Comparison of ENCODE assay signal across 19 cellular contexts in the genomic region with DNA sequence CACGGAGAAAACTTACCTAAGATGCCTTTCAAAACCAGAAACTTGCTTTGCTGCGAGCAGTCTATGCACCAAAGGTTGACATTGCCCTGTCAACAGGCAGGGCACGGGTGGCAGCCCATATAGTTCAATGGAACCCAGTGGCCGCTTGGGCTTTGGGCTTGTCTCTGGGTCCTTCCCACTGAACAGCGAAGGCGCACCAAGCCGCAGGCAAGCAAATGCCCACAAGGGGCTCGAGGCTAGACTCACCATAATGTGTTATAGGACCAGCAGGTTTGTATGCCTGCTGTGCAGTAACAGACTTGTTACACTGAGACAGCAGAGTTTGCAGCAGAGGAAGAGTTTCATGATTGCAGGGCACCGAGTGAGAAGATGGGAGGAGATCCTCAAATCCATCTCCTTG. TPM values are rescaled to one million over a fixed set of nuclear protein-coding genes. Genes with fewer than 3 reads are reported as not detected.
DNase-seq lines count a peak whose midpoint lies in the region; ATAC-seq and TF ChIP-seq lines count a peak whose summit lies in the region.
"Had no signal": no experiment of that assay in that cellular context is flagged by ENCODE, and none has a peak within 500 bp of the region (broad histone marks: within the 10 kb centered on the region; RNA-seq: fewer than 3 reads in every experiment).

No MANE protein-coding gene starts in this region.

- H3K9me2 ChIP-seq in Karpas-422 (replicated peaks; ENCODE audit: insufficient read depth, low read length), result no peaks in the 10 kb centered on the region

- H3K4me2 ChIP-seq in Karpas-422 (ENCODE audit: low read depth, low read length, poor library complexity, severe bottlenecking), result no peak overlapping the region

- peaks cover 2% of the 10 kb centered on the region for H3K9me3 Mint-ChIP-seq in glutamatergic neuron (ENCODE audit: unreplicated experiment)
- H3K9me3 Mint-ChIP-seq: mesothelial cell of epicardium had no signal

- no peak overlapping the region for H3K27ac ChIP-seq in Karpas-422 (ENCODE audit: low read length)
- H3K27ac ChIP-seq: C4-2B, SK-N-MC, tibial nerve had no signal

- peaks cover 18% of the 10 kb centered on the region; the same call in 1 of the 2 replicates for H3K36me3 ChIP-seq in Karpas-422 (ENCODE audit: insufficient read depth, low read length)
- H3K36me3 ChIP-seq: tibial nerve had no signal

- H3K27me3 ChIP-seq in Karpas-422 (ENCODE audit: low read length), result no peaks in the 10 kb centered on the region
- H3K27me3 ChIP-seq: tibial nerve had no signal

- no peaks in the 10 kb centered on the region for H3K4me1 ChIP-seq in Karpas-422 (ENCODE audit: low read length)
- H3K4me1 ChIP-seq: tibial nerve had no signal

- no peak for ATAC-seq in HG03135 (IDR thresholded peaks at IDR 0.05; ENCODE audit: unreplicated experiment)
- no peak for ATAC-seq in HG02763 (IDR thresholded peaks at IDR 0.05; ENCODE audit: unreplicated experiment)
- ATAC-seq: GM12878 had no signal

- H3K36me3 Mint-ChIP-seq in glutamatergic neuron (ENCODE audit: unreplicated experiment), result no peaks in the 10 kb centered on the region
- H3K36me3 Mint-ChIP-seq: mesothelial cell of epicardium had no signal

- H3K4me3 ChIP-seq in Karpas-422 (ENCODE audit: low read length), result no peak overlapping the region
- H3K4me3 ChIP-seq: GM12878, SK-N-MC, tibial nerve had no signal

- TF ChIP-seq CTCF in glutamatergic neuron (IDR thresholded peaks at IDR 0.05; ENCODE audit: partially characterized antibody, unreplicated experiment), result peak; percentile 31

- no peak overlapping the region for H3K27ac Mint-ChIP-seq in glutamatergic neuron (ENCODE audit: unreplicated experiment)
- H3K27ac Mint-ChIP-seq: mesothelial cell of epicardium had no signal

- H3K9me3 ChIP-seq in Karpas-422 (ENCODE audit: low read length), result no peaks in the 10 kb centered on the region
- H3K9me3 ChIP-seq: tibial nerve had no signal

- peak; percentile 1 for DNase-seq in DMS53 (lab: John Stamatoyannopoulos, UW)
- DNase-seq in DMS53 treated with DMSO at 0.1 percent for 48 hours (lab: John Stamatoyannopoulos, UW; ENCODE audit: unreplicated experiment), result no peak
- peak; percentile 53 for DNase-seq in Karpas-422
- peak; percentile 44 for DNase-seq in glutamatergic neuron
- DNase-seq: 8988T; EL; erythroblast; islet precursor cell; NCI-H146; NCI-H446 treated with DMSO at 0.1 percent for 48 hours; stimulated activated CD4-positive, alpha-beta T cell treated with anti-CD3 and anti-CD28 coated beads, Interleukin-4, amount 100 ng/mL, for 1 hour had no signal

- H3K4me1 Mint-ChIP-seq in glutamatergic neuron (ENCODE audit: low read depth, unreplicated experiment), result peaks cover 8% of the 10 kb centered on the region
- H3K4me1 Mint-ChIP-seq: mesothelial cell of epicardium had no signal

- no peak overlapping the region for H3K9ac ChIP-seq in Karpas-422 (ENCODE audit: low read length)

- no peaks in the 10 kb centered on the region for H3K79me2 ChIP-seq in Karpas-422 (ENCODE audit: low read length)

- H2AFZ ChIP-seq in Karpas-422 (ENCODE audit: low read length), result no peak overlapping the region

- peaks cover 7% of the 10 kb centered on the region for H3K27me3 Mint-ChIP-seq in glutamatergic neuron (ENCODE audit: unreplicated experiment)

- no peaks in the 10 kb centered on the region for H4K20me1 ChIP-seq in Karpas-422 (ENCODE audit: insufficient read depth, low read depth, low read length)

- H3K4me3 Mint-ChIP-seq in glutamatergic neuron (ENCODE audit: unreplicated experiment), result no peak overlapping the region
- H3K4me3 Mint-ChIP-seq: mesothelial cell of epicardium had no signal

RNA-seq across cellular contexts. Expression of a gene that starts 20.3 kb away (rescaled TPM):
- total RNA-seq in Karpas-422 (2014; rRNA removed; shearing (Covaris generic); ENCODE audit: low replicate concordance), result not detected in 2 replicates
- total RNA-seq in glutamatergic neuron (ENCODE audit: unreplicated experiment), result 7.4 TPM
- total RNA-seq: mesothelial cell of epicardium, OCI-LY7 had no signal

RNA-seq across cellular contexts. Expression of a gene that starts 24.1 kb away (rescaled TPM):
- 28.1 and 36.5 TPM in 2 replicates for total RNA-seq in Karpas-422 (2014; rRNA removed; shearing (Covaris generic); ENCODE audit: low replicate concordance)
- total RNA-seq in glutamatergic neuron (ENCODE audit: unreplicated experiment), result 3.5 TPM

RNA-seq across cellular contexts. Expression of a gene that starts 24.9 kb away (rescaled TPM):
- total RNA-seq in Karpas-422 (2014; rRNA removed; shearing (Covaris generic); ENCODE audit: low replicate concordance), result 91.5 and 94.9 TPM in 2 replicates
- total RNA-seq in glutamatergic neuron (ENCODE audit: unreplicated experiment), result 48.0 TPM

RNA-seq across cellular contexts. Expression of a gene that starts 56.4 kb away (rescaled TPM):
- total RNA-seq in Karpas-422 (2014; rRNA removed; shearing (Covaris generic); ENCODE audit: low replicate concordance), result 39.0 and 59.3 TPM in 2 replicates
- 47.7 TPM for total RNA-seq in glutamatergic neuron (ENCODE audit: unreplicated experiment)
